In genomic region chr3:184874709-184875644, GRCh38 we compare ENCODE assay signal across 8 cellular contexts.
A peak's percentile ranks its signal among the peaks of the same experiment; 100 is the strongest.
DNase-seq lines count a peak whose midpoint lies in the region; ATAC-seq and TF ChIP-seq lines count a peak whose summit lies in the region.

No MANE protein-coding gene starts in this region.

- H3K27ac ChIP-seq in hepatocyte, result no peak overlapping the region
- H3K27ac ChIP-seq in stomach, result no peak overlapping the region
- H3K27ac ChIP-seq in CD8-positive, alpha-beta memory T cell (ENCODE audit: low read depth, low read length), result no peak overlapping the region

- H3K9me3 ChIP-seq in hepatocyte (ENCODE audit: low read depth) (no peaks in the 10 kb centered on the region), stomach (no peaks in the 10 kb centered on the region)
- no peaks in the 10 kb centered on the region for H3K9me3 ChIP-seq in CD8-positive, alpha-beta memory T cell (ENCODE audit: low read length)

- H3K36me3 Mint-ChIP-seq in CD8-positive, alpha-beta memory T cell, result peaks cover 0 to 73% (median 16%) of the 10 kb centered on the region in 3 donors

- no peaks in the 10 kb centered on the region for H3K9me2 ChIP-seq in hepatocyte (replicated peaks; ENCODE audit: insufficient read depth)

- H2AFZ ChIP-seq in hepatocyte, result no peak overlapping the region

- H3K9me3 Mint-ChIP-seq in CD8-positive, alpha-beta memory T cell, result no peaks in the 10 kb centered on the region

- CTCF ChIA-PET in CD8-positive, alpha-beta memory T cell (lab: Charles Lee), result interaction anchor here (0.6 to 0.7 kb wide), 3 partner anchors 27 to 1545 kb away, joined by 3 read pairs; no protein-coding TSS in a partner anchor

- ATAC-seq in GM18498 (IDR thresholded peaks at IDR 0.05; ENCODE audit: unreplicated experiment), result no peak

- peak overlapping the region in 2 of 8 donors; percentile 16 to 44 for H3K27ac Mint-ChIP-seq in CD8-positive, alpha-beta memory T cell

- no peaks in the 10 kb centered on the region for H3K27me3 Mint-ChIP-seq in CD8-positive, alpha-beta memory T cell

- peak; percentile 32 for DNase-seq in A172 (ENCODE audit: low spot score)
- peak; percentile 48 for DNase-seq in EH (ENCODE audit: low read depth)
- peak; percentile 29 for DNase-seq in NCI-H1092 treated with DMSO at 0.1 percent for 48 hours (lab: John Stamatoyannopoulos, UW)
- peak; percentile 45 for DNase-seq in hepatocyte (ENCODE audit: low spot score)
- no peak for DNase-seq in stomach
- DNase-seq in CD8-positive, alpha-beta memory T cell, result no peak

- H3K4me2 ChIP-seq in hepatocyte, result no peak overlapping the region

- H4K20me1 ChIP-seq in hepatocyte (ENCODE audit: insufficient read depth, poor library complexity, severe bottlenecking), result no peaks in the 10 kb centered on the region

- H3K27me3 ChIP-seq in hepatocyte (no peaks in the 10 kb centered on the region), stomach (no peaks in the 10 kb centered on the region)
- no peaks in the 10 kb centered on the region for H3K27me3 ChIP-seq in CD8-positive, alpha-beta memory T cell (ENCODE audit: insufficient read depth, low read length, poor library complexity, severe bottlenecking)

- no peak for TF ChIP-seq EP300 in stomach (IDR thresholded peaks at IDR 0.05)

- TF ChIP-seq CTCF in WI38 (IDR thresholded peaks at IDR 0.05; ENCODE audit: low read depth, low read length), result peak; percentile 41; the same call in 1 of the 2 replicates
- peak; percentile 75 for TF ChIP-seq CTCF in hepatocyte (IDR thresholded peaks at IDR 0.05; ENCODE audit: poor library complexity)
- peak in 4 of 7 experiments; percentile 16 to 30 (median 20) for TF ChIP-seq CTCF in stomach (IDR thresholded peaks at IDR 0.05)

- no peak overlapping the region for H3K4me3 ChIP-seq in WI38 (ENCODE audit: low read depth, low read length)
- no peak overlapping the region for H3K4me3 ChIP-seq in hepatocyte
- no peak overlapping the region for H3K4me3 ChIP-seq in stomach
- H3K4me3 ChIP-seq in CD8-positive, alpha-beta memory T cell (ENCODE audit: low read length), result no peak overlapping the region

- no peaks in the 10 kb centered on the region for H3K4me1 Mint-ChIP-seq in CD8-positive, alpha-beta memory T cell

- POLR2A ChIA-PET in CD8-positive, alpha-beta memory T cell (lab: Charles Lee), result interaction anchor here (0.7 kb wide), 1 partner anchor 20 kb away, joined by 7 read pairs; no protein-coding TSS in a partner anchor

- intact Hi-C loops in stomach (cut with DNase I; ENCODE audit: low total_unique reads), result loop anchor here (10.0 kb wide), 1 partner anchor 300 kb away; no protein-coding TSS in a partner anchor

- no peak for TF ChIP-seq POLR2A in stomach (IDR thresholded peaks at IDR 0.05)

- no peaks in the 10 kb centered on the region for H3K79me2 ChIP-seq in hepatocyte

- no peaks in the 10 kb centered on the region for H3K36me3 ChIP-seq in hepatocyte (replicated peaks; ENCODE audit: insufficient read depth, low read depth)
- H3K36me3 ChIP-seq in stomach, result peaks cover 0 to 80% (median 64%) of the 10 kb centered on the region in 4 donors
- peaks cover 7% of the 10 kb centered on the region for H3K36me3 ChIP-seq in CD8-positive, alpha-beta memory T cell (ENCODE audit: insufficient read depth, low read length)

- no peaks in the 10 kb centered on the region for H3K4me1 ChIP-seq in hepatocyte (ENCODE audit: insufficient read depth)
- no peaks in the 10 kb centered on the region for H3K4me1 ChIP-seq in stomach
- H3K4me1 ChIP-seq in CD8-positive, alpha-beta memory T cell (ENCODE audit: insufficient read depth, low read length), result no peaks in the 10 kb centered on the region

- no peak overlapping the region for H3K4me3 Mint-ChIP-seq in CD8-positive, alpha-beta memory T cell

- 80% methylated on average over 5 of the region's 5 CpGs for WGBS in hepatocyte (ENCODE audit: low lambda C conversion rate, missing lambda C conversion rate)
- WGBS in stomach, 5 donors, result 71 to 79% (median 75%) methylated on average over 5 of the region's 5 CpGs

Comparison
In these comparisons a context has a peak if more than half of its experiments do, and no peak if none do; other contexts are left out.
1. DNase-seq: peak in A172 (single experiment), EH (single experiment), NCI-H1092 treated with DMSO at 0.1 percent for 48 hours (single experiment) and hepatocyte (single experiment); none in stomach (single experiment) and CD8-positive, alpha-beta memory T cell (0 of 5).
2. CTCF ChIP-seq: peak in every context shown above with its lines; median percentile 75 in hepatocyte; 41 in WI38; 20 in stomach.